ENCODE assay signal across 1 cellular context in genomic region chr10:55019461-55019860, GRCh38.
TF ChIP-seq lines count a peak whose summit lies in the region.

No MANE protein-coding gene starts in this region.

TF ChIP-seq in H1, 55 proteins besides CTCF, POLR2A, EP300 and RAD21 (continued from another document):
- TF ChIP-seq SAP30 (IDR thresholded peaks at IDR 0.05; ENCODE audit: insufficient read depth, insufficient replicate concordance, low read length) = no peak
- no peak for TF ChIP-seq SIX5 (IDR thresholded peaks at IDR 0.05; ENCODE audit: low read depth, low read length)
- no peak for TF ChIP-seq RFX5 (IDR thresholded peaks at IDR 0.05; ENCODE audit: borderline replicate concordance, low read depth, low read length)
- no peak for TF ChIP-seq ATF3 (IDR thresholded peaks at IDR 0.05; ENCODE audit: insufficient read depth, low read depth, low read length)
- TF ChIP-seq TBP (IDR thresholded peaks at IDR 0.05; ENCODE audit: low read depth, low read length) = no peak
- no peak for TF ChIP-seq TEAD4 (IDR thresholded peaks at IDR 0.05; ENCODE audit: low read depth, low read length)
- TF ChIP-seq KDM4A (IDR thresholded peaks at IDR 0.05; ENCODE audit: low read depth, low read length, severe bottlenecking) = no peak
- TF ChIP-seq FOSL1 (IDR thresholded peaks at IDR 0.05; ENCODE audit: insufficient read depth, low read depth, low read length) = no peak
- no peak for TF ChIP-seq RBBP5 (IDR thresholded peaks at IDR 0.05; ENCODE audit: borderline replicate concordance, low read depth, low read length)
